22 cellular contexts compared by ENCODE assay signal in genomic region chr20:42155586-42155985, GRCh38.
"Had no signal": no experiment of that assay in that cellular context is flagged by ENCODE, and none has a peak within 500 bp of the region (broad histone marks: within the 10 kb centered on the region; RNA-seq: fewer than 3 reads in every experiment).

No MANE protein-coding gene starts in this region.

- ATAC-seq: heart right ventricle; naive thymus-derived CD8-positive, alpha-beta T cell; right lobe of liver; stimulated activated naive B cell treated with anti-CD40 and anti-IgM and Interleukin-4, amounts not matched to agents 10 μg/mL and 1 μg/mL and 100 μg/mL, for 72 hours; stimulated activated naive CD8-positive, alpha-beta T cell treated with anti-CD3 and anti-CD28 coated beads, Interleukin-15, Interleukin-2, amounts not matched to agents 100 U/mL and 50 U/mL, for 24 hours had no signal

- H3K27me3 ChIP-seq: hepatocyte, right atrium auricular region, right lobe of liver, stomach, suprapubic skin, tibial nerve, uterus had no signal

- H3K27ac ChIP-seq: heart right ventricle, hepatocyte, left ventricle myocardium inferior, parathyroid adenoma, right atrium auricular region, right lobe of liver, stomach, suprapubic skin, tibial nerve, uterus had no signal

- DNase-seq: heart right ventricle; left ventricle myocardium inferior; mesendoderm; midbrain; naive thymus-derived CD8-positive, alpha-beta T cell; nucleus accumbens; right lobe of liver; stimulated activated CD4-positive, alpha-beta T cell treated with anti-CD3 and anti-CD28 coated beads, Interleukin-1b, Interleukin-23, amount 100 ng/mL, for 48 hours; stimulated activated CD4-positive, alpha-beta T cell treated with anti-CD3 and anti-CD28 coated beads, Interleukin-2, amount 100 ng/mL, for 48 hours; stimulated activated CD4-positive, alpha-beta T cell treated with anti-CD3 and anti-CD28 coated beads, Interleukin-4, amount 100 ng/mL, for 4 hours; stimulated activated CD8-positive, alpha-beta memory T cell treated with anti-CD3 and anti-CD28 coated beads, Interleukin-4, amount 100 ng/mL, for 48 hours; stimulated activated naive B cell treated with anti-CD40 and anti-IgM and Interleukin-4, amounts not matched to agents 10 μg/mL and 1 μg/mL and 100 μg/mL, for 72 hours; stimulated activated naive CD8-positive, alpha-beta T cell treated with anti-CD3 and anti-CD28 coated beads, Interleukin-15, Interleukin-2, amounts not matched to agents 100 U/mL and 50 U/mL, for 24 hours; stomach; uterus had no signal

- H3K4me3 ChIP-seq: heart right ventricle, hepatocyte, left ventricle myocardium inferior, lung, right atrium auricular region, right lobe of liver, smooth muscle cell, stomach, suprapubic skin, tibial nerve, uterus had no signal
